17 cellular contexts compared by ENCODE assay signal in the genomic region with DNA sequence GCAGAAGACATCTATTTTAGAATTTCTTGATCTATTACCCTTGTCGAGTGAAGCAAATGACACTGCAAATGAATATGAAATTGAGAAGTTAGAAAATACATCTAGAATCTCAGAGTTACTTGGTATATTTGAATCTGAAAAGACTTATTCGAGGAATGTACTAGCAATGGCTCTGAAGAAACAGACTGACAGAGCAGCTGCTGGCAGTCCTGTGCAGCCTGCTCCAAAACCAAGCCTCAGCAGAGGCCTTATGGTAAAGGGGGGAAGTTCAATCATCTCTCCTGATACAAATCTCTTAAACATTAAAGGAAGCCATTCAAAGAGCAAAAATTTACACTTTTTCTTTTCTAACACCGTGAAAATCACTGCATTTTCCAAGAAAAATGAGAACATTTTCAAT. TPM values are rescaled to one million over a fixed set of nuclear protein-coding genes. Genes with fewer than 3 reads are reported as not detected.
A peak's percentile ranks its signal among the peaks of the same experiment; 100 is the strongest.
DNase-seq lines count a peak whose midpoint lies in the region; ATAC-seq, FAIRE-seq and TF ChIP-seq lines count a peak whose summit lies in the region.
"Had no signal": no experiment of that assay in that cellular context is flagged by ENCODE, and none has a peak within 500 bp of the region (broad histone marks: within the 10 kb centered on the region; RNA-seq: fewer than 3 reads in every experiment).

No MANE protein-coding gene starts in this region.

- H3K27ac Mint-ChIP-seq in WTC11, result no peak overlapping the region; the same call in 1 of the 2 replicates
- H3K27ac Mint-ChIP-seq: CD8-positive, alpha-beta T cell had no signal

- no peaks in the 10 kb centered on the region for H3K79me2 ChIP-seq in mesendoderm (ENCODE audit: control insufficient read depth, insufficient read depth, low read length)

- 0 out of 2 replicates have a peak, but pooled peaks cover 3% of the 10 kb centered on the region for H3K9me3 Mint-ChIP-seq in WTC11
- H3K9me3 Mint-ChIP-seq: CD8-positive, alpha-beta T cell had no signal

- no CpG with 5 or more reads among the region's 3 CpGs for WGBS in mesendoderm (ENCODE audit: extremely low coverage, insufficient coverage, low lambda C conversion rate)
- 54 to 60% methylated on average over 3 of the region's 3 CpGs for WGBS in gastroesophageal sphincter (ENCODE audit: low coverage in 1 of 2), 2 donors
- 64% methylated on average over 3 of the region's 3 CpGs for WGBS in right cardiac atrium

- H3K23ac ChIP-seq in mesendoderm (ENCODE audit: low read length), result no peak overlapping the region

- no peaks in the 10 kb centered on the region for H3K4me1 ChIP-seq in mesendoderm (ENCODE audit: control insufficient read depth, low read depth, low read length)
- no peaks in the 10 kb centered on the region for H3K4me1 ChIP-seq in gastroesophageal sphincter
- H3K4me1 ChIP-seq in right cardiac atrium (ENCODE audit: control insufficient read depth, insufficient read depth, low read length), result no peaks in the 10 kb centered on the region
- H3K4me1 ChIP-seq: BLaER1, HAP-1 had no signal

- H3K27ac ChIP-seq in mesendoderm (ENCODE audit: low read depth, low read length), result no peak overlapping the region
- H3K27ac ChIP-seq in gastroesophageal sphincter, result no peak overlapping the region
- H3K27ac ChIP-seq in right cardiac atrium (ENCODE audit: low read length), result no peak overlapping the region
- H3K27ac ChIP-seq: BLaER1 had no signal

- no peak overlapping the region for H2BK15ac ChIP-seq in mesendoderm (replicated peaks; ENCODE audit: low read depth)

- no peak overlapping the region for H2BK120ac ChIP-seq in mesendoderm (ENCODE audit: low read depth, low read length)

- POLR2A ChIA-PET in WTC11 (lab: Charles Lee), result no interaction called here

- H3K9me3 ChIP-seq in gastroesophageal sphincter (no peaks in the 10 kb centered on the region), right cardiac atrium (ENCODE audit: control insufficient read depth, low read length) (no peaks in the 10 kb centered on the region)
- H3K9me3 ChIP-seq: BLaER1, HAP-1 had no signal

- H3K27me3 ChIP-seq in mesendoderm (ENCODE audit: insufficient read depth, low read length, poor library complexity) (no peaks in the 10 kb centered on the region), gastroesophageal sphincter (no peaks in the 10 kb centered on the region), right cardiac atrium (ENCODE audit: control insufficient read depth, insufficient read depth) (no peaks in the 10 kb centered on the region)
- H3K27me3 ChIP-seq: BLaER1 had no signal

- peaks cover 44% of the 10 kb centered on the region for H3K4me1 Mint-ChIP-seq in WTC11

- no peak overlapping the region for H4K8ac ChIP-seq in mesendoderm (ENCODE audit: low read depth, low read length)

- H3K36me3 ChIP-seq in mesendoderm (ENCODE audit: control insufficient read depth, insufficient read depth, low read length) (no peaks in the 10 kb centered on the region), gastroesophageal sphincter (no peaks in the 10 kb centered on the region)
- H3K36me3 ChIP-seq: BLaER1, HAP-1 had no signal

- ATAC-seq in WTC11 (peak; percentile 85), gastroesophageal sphincter (no peak), right cardiac atrium (no peak)
- ATAC-seq: CD8-positive, alpha-beta T cell had no signal

- H4K5ac ChIP-seq in mesendoderm (ENCODE audit: low read length), result no peak overlapping the region

- H2BK5ac ChIP-seq in mesendoderm (ENCODE audit: low read length), result no peak overlapping the region

- CTCF ChIA-PET in WTC11 (lab: Charles Lee), result interaction anchor here (0.7 kb wide), 1 partner anchor 33 kb away, joined by 3 read pairs; no protein-coding TSS in a partner anchor

- TF ChIP-seq CTCF in WTC11 (IDR thresholded peaks at IDR 0.05), result no peak
- no peak for TF ChIP-seq CTCF in gastroesophageal sphincter (IDR thresholded peaks at IDR 0.05)

- H2AK5ac ChIP-seq in mesendoderm (ENCODE audit: low read length), result no peak overlapping the region

- TF ChIP-seq POLR2A in gastroesophageal sphincter (IDR thresholded peaks at IDR 0.05) (no peak), H54 (IDR thresholded peaks at IDR 0.05; ENCODE audit: low read depth, low read length) (no peak)

- intact Hi-C loops in right cardiac atrium (cut with DNase I), result no loop called here

- H3K4ac ChIP-seq in mesendoderm (ENCODE audit: low read depth, low read length), result no peak overlapping the region

- H3K4me3 ChIP-seq in mesendoderm (ENCODE audit: low read length) (no peak overlapping the region), gastroesophageal sphincter (no peak overlapping the region), right cardiac atrium (ENCODE audit: low read length) (no peak overlapping the region)
- H3K4me3 ChIP-seq: BLaER1, HAP-1 had no signal

- H3K27me3 Mint-ChIP-seq in WTC11 (ENCODE audit: low read depth), result no peaks in the 10 kb centered on the region

- FAIRE-seq in H54 (lab: Jason Lieb, UNC), result no peak
- FAIRE-seq: A204.1 had no signal

- H3K56ac ChIP-seq in mesendoderm (ENCODE audit: low read length), result no peak overlapping the region

- DNase-seq in NCI-H1694 (lab: John Stamatoyannopoulos, UW), result peak; percentile 42
- no peak for DNase-seq in WTC11 (ENCODE audit: low spot score)
- peak; percentile 2 for DNase-seq in mesendoderm
- no peak for DNase-seq in NCI-H1048 (lab: John Stamatoyannopoulos, UW)
- no peak for DNase-seq in H54 (ENCODE audit: insufficient read length, low spot score)
- DNase-seq in right cardiac atrium, result no peak
- DNase-seq: ACHN; AML-193; Calu3; CD8-positive, alpha-beta T cell; DMS79 treated with DMSO at 0.1 percent for 48 hours; GF-D8 had no signal

- no peaks in the 10 kb centered on the region for H3K79me1 ChIP-seq in mesendoderm (ENCODE audit: low read length)

- H3K18ac ChIP-seq in mesendoderm (ENCODE audit: low read length), result no peak overlapping the region

- TF ChIP-seq EP300 in gastroesophageal sphincter (IDR thresholded peaks at IDR 0.05), result no peak

- no peak overlapping the region for H3K9ac ChIP-seq in mesendoderm (ENCODE audit: low read length)
- H3K9ac ChIP-seq: BLaER1 had no signal

- no peak overlapping the region for H3K4me3 Mint-ChIP-seq in WTC11
- H3K4me3 Mint-ChIP-seq: CD8-positive, alpha-beta T cell had no signal

- H3K4me2 ChIP-seq in mesendoderm (ENCODE audit: low read length), result no peak overlapping the region
- H3K4me2 ChIP-seq: BLaER1 had no signal

- H3K36me3 Mint-ChIP-seq in WTC11, result no peaks in the 10 kb centered on the region
- H3K36me3 Mint-ChIP-seq: CD8-positive, alpha-beta T cell had no signal

TF ChIP-seq in WTC11, 78 proteins besides CTCF, POLR2A, EP300 and RAD21:
- no peak for TF ChIP-seq ETV6 (CRISPR knock-in tag; IDR thresholded peaks at IDR 0.05)
- TF ChIP-seq GRHL2 (CRISPR knock-in tag; IDR thresholded peaks at IDR 0.05; ENCODE audit: insufficient replicate concordance, severe bottlenecking), result no peak
- no peak for TF ChIP-seq ESRRA (CRISPR knock-in tag; IDR thresholded peaks at IDR 0.05; ENCODE audit: borderline replicate concordance)
- TF ChIP-seq FOXP1 (CRISPR knock-in tag; IDR thresholded peaks at IDR 0.05; ENCODE audit: borderline replicate concordance), result no peak
- no peak for TF ChIP-seq NFATC4 (CRISPR knock-in tag; IDR thresholded peaks at IDR 0.05)
- no peak for TF ChIP-seq NR2C2 (CRISPR knock-in tag; IDR thresholded peaks at IDR 0.05)
TF ChIP-seq in WTC11: peak in this region for 0.

RNA-seq across cellular contexts. Expression of a gene that starts 34.1 kb away (rescaled TPM):
- total RNA-seq in WTC11 (2021) (13.5 to 15.8 TPM (median 14.1 TPM) in 3 replicates), gastroesophageal sphincter (under 1 TPM; 0.39 to 0.57 (median 0.50) TPM), right cardiac atrium (under 1 TPM in 3 of 4 donors, not detected in 1; 0.03 to 0.11 (median 0.09) TPM)
- polyA plus RNA-seq in mesendoderm (2013, experiment 1 of 2), result 4.5 TPM
- polyA plus RNA-seq in mesendoderm (2013, experiment 2 of 2), result 4.8 TPM
- polyA plus RNA-seq in right cardiac atrium, result 0.09 TPM
- total RNA-seq: HT-29 had no signal

Comparison
In these comparisons a context has a peak if more than half of its experiments do, and no peak if none do; other contexts are left out.
1. DNase-seq: peak in NCI-H1694 (single experiment) and mesendoderm (single experiment); none in WTC11 (single experiment), NCI-H1048 (single experiment), H54 (single experiment) and right cardiac atrium (0 of 3).